Comparison of ENCODE assay signal across 24 cellular contexts in the genomic region with DNA sequence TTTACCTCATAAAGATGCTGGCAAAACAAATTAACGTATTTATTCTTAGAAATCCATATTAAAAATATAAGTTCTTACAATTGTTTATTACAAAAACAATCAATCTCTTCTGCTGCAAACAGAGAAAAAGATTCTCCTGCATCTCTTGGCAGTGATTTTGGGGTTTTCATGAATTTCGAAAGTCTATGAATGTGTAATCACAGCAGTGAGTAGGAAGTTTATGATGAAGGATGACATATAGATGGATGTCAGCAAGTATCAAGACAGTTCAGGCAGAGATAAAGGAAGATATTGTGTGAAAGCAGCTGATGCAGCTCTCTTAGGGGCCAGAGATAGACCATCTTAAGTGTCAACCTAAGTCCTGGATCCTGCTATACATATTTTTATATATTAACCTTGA.
"Had no signal": no experiment of that assay in that cellular context is flagged by ENCODE, and none has a peak within 500 bp of the region (broad histone marks: within the 10 kb centered on the region; RNA-seq: fewer than 3 reads in every experiment).

No MANE protein-coding gene starts in this region.

- H3K27me3 ChIP-seq: colonic mucosa, pancreas, right atrium auricular region, uterus had no signal

- ATAC-seq: activated CD8-positive, alpha-beta memory T cell treated with anti-CD3 and anti-CD28 coated beads, Interleukin-2, amount 10 ng/mL, durations not matched to agents 7 days and 5 days; activated CD8-positive, alpha-beta T cell treated with anti-CD3 and anti-CD28 coated beads, Interleukin-2, amount 10 ng/mL, durations not matched to agents 7 days and 5 days; activated naive CD8-positive, alpha-beta T cell treated with anti-CD3 and anti-CD28 coated beads, Interleukin-2, amount 50 U/mL, for 24 hours; naive thymus-derived CD8-positive, alpha-beta T cell; pancreas; psoas muscle; stimulated activated memory B cell treated with anti-CD40 and anti-IgM and Interleukin-4, amounts not matched to agents 10 μg/mL and 1 μg/mL and 100 μg/mL, for 72 hours; stimulated activated naive CD8-positive, alpha-beta T cell treated with anti-CD3 and anti-CD28 coated beads, Interleukin-15, amount 100 ng/mL, for 72 hours; WTC11 had no signal

- H3K4me1 ChIP-seq: colonic mucosa, pancreas, psoas muscle, right atrium auricular region, uterus had no signal

- H3K4me3 ChIP-seq: colonic mucosa, pancreas, psoas muscle, right atrium auricular region, smooth muscle cell, uterus had no signal

- H3K9me3 ChIP-seq: colonic mucosa, pancreas, psoas muscle, right atrium auricular region, uterus had no signal

- DNase-seq: activated CD4-positive, alpha-beta T cell treated with anti-CD3 and anti-CD28 coated beads for 1 hour; activated CD8-positive, alpha-beta memory T cell treated with anti-CD3 and anti-CD28 coated beads, Interleukin-2, amount 10 ng/mL, durations not matched to agents 7 days and 5 days; activated CD8-positive, alpha-beta T cell treated with anti-CD3 and anti-CD28 coated beads, Interleukin-2, amount 10 ng/mL, durations not matched to agents 7 days and 5 days; activated naive CD8-positive, alpha-beta T cell treated with anti-CD3 and anti-CD28 coated beads, Interleukin-2, amount 50 U/mL, for 24 hours; activated T-cell treated with anti-CD3 and anti-CD28 coated beads, Interleukin-2, amount 50 U/mL, for 48 hours; cerebellar nuclear complex; colonic mucosa; effector CD8-positive, alpha-beta T cell; foreskin melanocyte; naive thymus-derived CD8-positive, alpha-beta T cell; nucleus accumbens; pancreas; psoas muscle; stimulated activated CD4-positive, alpha-beta T cell treated with anti-CD3 and anti-CD28 coated beads, Interleukin-1b, Interleukin-23, amount 100 ng/mL, for 48 hours; stimulated activated CD4-positive, alpha-beta T cell treated with anti-CD3 and anti-CD28 coated beads, Interleukin-4, amount 100 ng/mL, for 4 hours; stimulated activated CD8-positive, alpha-beta memory T cell treated with anti-CD3 and anti-CD28 coated beads, Interleukin-4, amount 100 ng/mL, for 48 hours; stimulated activated naive CD8-positive, alpha-beta T cell treated with anti-CD3 and anti-CD28 coated beads, Interleukin-15, amount 100 ng/mL, for 72 hours; substantia nigra; T-helper 2 cell; uterus had no signal

- H3K4me2 ChIP-seq: smooth muscle cell had no signal

- H3K36me3 ChIP-seq: colonic mucosa, pancreas, right atrium auricular region, uterus had no signal

- H3K27ac ChIP-seq: colonic mucosa, pancreas, psoas muscle, right atrium auricular region, uterus had no signal
